Comparison of ENCODE assay signal across 9 cellular contexts in the genomic region with DNA sequence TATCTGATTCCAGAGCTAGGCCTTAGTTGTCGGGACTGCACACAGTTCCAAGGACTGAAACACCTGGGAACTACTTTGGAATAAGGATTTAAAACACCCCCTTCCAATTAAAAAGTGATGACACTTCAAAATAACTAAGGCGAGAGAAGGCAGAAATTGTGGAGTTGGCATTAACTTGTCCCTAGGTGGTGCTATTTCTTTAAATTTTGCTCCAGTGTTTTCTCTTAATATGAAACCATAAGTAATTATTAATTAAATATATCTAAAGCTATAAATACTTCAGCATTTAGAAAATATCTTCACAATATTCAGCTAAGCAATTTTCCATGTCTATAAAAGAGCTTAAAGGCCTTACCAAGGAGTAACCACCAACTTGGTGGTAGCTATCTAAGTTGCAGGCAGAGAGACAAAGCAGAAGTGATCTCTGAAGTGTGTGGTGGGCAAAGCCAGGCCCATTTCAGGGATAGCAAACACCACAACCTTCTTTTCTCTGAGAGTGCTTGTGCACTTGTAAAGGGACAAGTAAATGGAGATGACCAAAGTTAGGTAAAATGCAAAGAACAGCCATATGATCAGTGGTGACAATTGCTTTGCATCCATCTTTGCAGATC.
DNase-seq lines count a peak whose midpoint lies in the region; ATAC-seq and TF ChIP-seq lines count a peak whose summit lies in the region.
"Had no signal": no experiment of that assay in that cellular context is flagged by ENCODE, and none has a peak within 500 bp of the region (broad histone marks: within the 10 kb centered on the region; RNA-seq: fewer than 3 reads in every experiment).

No MANE protein-coding gene starts in this region.

- H3K36me3 ChIP-seq in gastroesophageal sphincter = peaks cover 0 to 24% of the 10 kb centered on the region in 2 donors
- H3K36me3 ChIP-seq: BLaER1 had no signal

- 0 to 3% methylated on average over 2 of the region's 2 CpGs for WGBS in gastroesophageal sphincter (ENCODE audit: low coverage in 1 of 2), 2 donors

- peaks cover 0 to 26% (median 3%) of the 10 kb centered on the region in 3 donors for H3K4me1 ChIP-seq in gastroesophageal sphincter

- H3K27ac Mint-ChIP-seq in activated CD4-positive, alpha-beta memory T cell treated with anti-CD3 and anti-CD28 coated beads for 36 hours = peak overlapping the region; percentile 76

- peak; percentile 70 for ATAC-seq in GM21390 (IDR thresholded peaks at IDR 0.05; ENCODE audit: unreplicated experiment)
- ATAC-seq in gastroesophageal sphincter = no peak

- H3K9me3 Mint-ChIP-seq in activated CD4-positive, alpha-beta memory T cell treated with anti-CD3 and anti-CD28 coated beads for 36 hours = no peaks in the 10 kb centered on the region

- H3K4me1 Mint-ChIP-seq in activated CD4-positive, alpha-beta memory T cell treated with anti-CD3 and anti-CD28 coated beads for 36 hours (ENCODE audit: low read depth) = peaks cover 20% of the 10 kb centered on the region

- peaks cover 13% of the 10 kb centered on the region for H3K36me3 Mint-ChIP-seq in activated CD4-positive, alpha-beta memory T cell treated with anti-CD3 and anti-CD28 coated beads for 36 hours

- no peak overlapping the region for H3K4me3 Mint-ChIP-seq in activated CD4-positive, alpha-beta memory T cell treated with anti-CD3 and anti-CD28 coated beads for 36 hours

- intact Hi-C loops in activated CD4-positive, alpha-beta memory T cell treated with anti-CD3 and anti-CD28 coated beads for 36 hours (cut with micrococcal nuclease) = loop anchor here (1.0 to 2.0 kb wide), 3 partner anchors 55 to 265 kb away; no protein-coding TSS in a partner anchor

- H3K27me3 Mint-ChIP-seq in activated CD4-positive, alpha-beta memory T cell treated with anti-CD3 and anti-CD28 coated beads for 36 hours = no peaks in the 10 kb centered on the region

- H3K27me3 ChIP-seq in gastroesophageal sphincter = no peaks in the 10 kb centered on the region
- H3K27me3 ChIP-seq: BLaER1 had no signal

- DNase-seq in NCI-H1092 treated with DMSO at 0.1 percent for 48 hours (lab: John Stamatoyannopoulos, UW) (peak; percentile 50), NCI-H1092 (lab: John Stamatoyannopoulos, UW) (no peak), MV-4-11 (lab: John Stamatoyannopoulos, UW) (peak; percentile 74), superior temporal gyrus (ENCODE audit: extremely low spot score) (peak; percentile 88)
- DNase-seq in activated CD4-positive, alpha-beta memory T cell treated with anti-CD3 and anti-CD28 coated beads for 36 hours = no peak
- DNase-seq in effector CD8-positive, alpha-beta T cell (lab: John Stamatoyannopoulos, UW) = no peak

- POLR2A ChIA-PET in activated CD4-positive, alpha-beta memory T cell treated with anti-CD3 and anti-CD28 coated beads for 36 hours (lab: Charles Lee) = interaction anchor here (1.6 kb wide), 1 partner anchor 55 kb away, joined by 5 read pairs; no protein-coding TSS in a partner anchor

- no peak overlapping the region for H3K4me3 ChIP-seq in gastroesophageal sphincter
- H3K4me3 ChIP-seq: BLaER1 had no signal

- no peak for TF ChIP-seq EP300 in gastroesophageal sphincter (IDR thresholded peaks at IDR 0.05)

- peak; percentile 43 to 68 (median 64) for TF ChIP-seq CTCF in gastroesophageal sphincter (IDR thresholded peaks at IDR 0.05)

- no peaks in the 10 kb centered on the region for H3K9me3 ChIP-seq in gastroesophageal sphincter
- H3K9me3 ChIP-seq: BLaER1 had no signal

- H3K27ac ChIP-seq in gastroesophageal sphincter = no peak overlapping the region
- H3K27ac ChIP-seq: BLaER1 had no signal

- CTCF ChIA-PET in activated CD4-positive, alpha-beta memory T cell treated with anti-CD3 and anti-CD28 coated beads for 36 hours (lab: Charles Lee) = interaction anchor here (0.6 to 5.4 kb wide), 67 partner anchors 9 to 363 kb away, joined by 3 to 134 read pairs (median 5); partner anchors contain the start of gene ANKRD44

- TF ChIP-seq POLR2A in gastroesophageal sphincter (IDR thresholded peaks at IDR 0.05) = no peak

Comparison
In these comparisons a context has a peak if more than half of its experiments do, and no peak if none do; other contexts are left out.
1. DNase-seq: peak in NCI-H1092 treated with DMSO at 0.1 percent for 48 hours (single experiment), MV-4-11 (single experiment) and superior temporal gyrus (single experiment); none in NCI-H1092 (single experiment), activated CD4-positive, alpha-beta memory T cell treated with anti-CD3 and anti-CD28 coated beads for 36 hours (single experiment) and effector CD8-positive, alpha-beta T cell (single experiment).